2 cellular contexts compared by ENCODE assay signal in the genomic region with DNA sequence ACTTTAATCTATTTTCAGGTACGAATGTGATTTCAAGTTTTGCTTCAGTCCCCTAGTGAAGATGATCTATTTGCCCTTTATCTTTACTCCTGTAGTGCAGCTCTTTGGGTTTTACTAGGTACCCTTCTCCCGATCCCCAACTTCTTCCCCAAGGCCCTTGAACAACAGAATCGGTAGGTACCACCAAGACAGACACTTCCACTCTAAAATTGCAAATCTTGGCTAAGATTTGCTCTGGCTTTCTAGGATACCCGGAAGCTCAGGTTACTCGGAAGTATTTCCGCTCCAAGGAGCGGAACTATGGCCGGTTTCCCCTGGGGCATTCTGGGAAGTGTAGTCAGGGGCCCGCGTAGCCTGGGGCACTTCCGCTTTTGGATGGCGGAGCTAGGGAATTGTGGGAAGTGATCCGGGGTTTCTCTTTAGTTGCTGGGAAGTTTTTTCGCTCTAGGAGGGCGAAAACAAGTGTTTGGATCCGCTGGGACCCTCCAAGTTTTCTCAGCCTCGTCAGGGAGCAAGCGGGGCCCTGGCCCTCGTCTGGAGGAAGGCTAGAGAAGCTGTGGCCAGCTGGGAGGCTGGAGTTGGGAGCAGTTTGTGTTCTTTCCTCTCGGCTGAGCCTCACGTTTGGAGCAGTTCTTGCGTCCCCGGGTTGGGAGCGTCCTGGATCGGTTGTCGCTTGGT.
A peak's percentile ranks its signal among the peaks of the same experiment; 100 is the strongest.
TF ChIP-seq lines count a peak whose summit lies in the region.

No MANE protein-coding gene starts in this region.

TF ChIP-seq in IMR-90, 13 proteins besides CTCF, POLR2A, EP300 and RAD21:
- TF ChIP-seq MAFK (IDR thresholded peaks at IDR 0.05; ENCODE audit: low read depth, low read length): no peak
- TF ChIP-seq BHLHE40 (IDR thresholded peaks at IDR 0.05; ENCODE audit: low read depth, low read length): 0 out of 2 replicates have a peak, but pooled peaks have one; percentile 12
- TF ChIP-seq MAZ (IDR thresholded peaks at IDR 0.05; ENCODE audit: borderline replicate concordance, low read depth, low read length): 0 out of 2 replicates have a peak, but pooled peaks have one; percentile 36

TF ChIP-seq in PFSK-1, 5 proteins besides CTCF, POLR2A, EP300 and RAD21:
- TF ChIP-seq TAF1 (IDR thresholded peaks at IDR 0.05; ENCODE audit: borderline replicate concordance, insufficient read depth, low read length): peak; percentile 63; the same call in 1 of the 2 replicates
- TF ChIP-seq FOXP2 (optimal IDR thresholded peaks at IDR 0.05; ENCODE audit: borderline replicate concordance, extremely low read depth, extremely low read length, insufficient read depth): no peak
- TF ChIP-seq SIN3A (IDR thresholded peaks at IDR 0.05; ENCODE audit: borderline replicate concordance, insufficient read depth, low read length): no peak
- peak; percentile 84 for TF ChIP-seq POLR2AphosphoS5 (IDR thresholded peaks at IDR 0.05; ENCODE audit: low read depth, low read length)
- TF ChIP-seq, protein P1, sequence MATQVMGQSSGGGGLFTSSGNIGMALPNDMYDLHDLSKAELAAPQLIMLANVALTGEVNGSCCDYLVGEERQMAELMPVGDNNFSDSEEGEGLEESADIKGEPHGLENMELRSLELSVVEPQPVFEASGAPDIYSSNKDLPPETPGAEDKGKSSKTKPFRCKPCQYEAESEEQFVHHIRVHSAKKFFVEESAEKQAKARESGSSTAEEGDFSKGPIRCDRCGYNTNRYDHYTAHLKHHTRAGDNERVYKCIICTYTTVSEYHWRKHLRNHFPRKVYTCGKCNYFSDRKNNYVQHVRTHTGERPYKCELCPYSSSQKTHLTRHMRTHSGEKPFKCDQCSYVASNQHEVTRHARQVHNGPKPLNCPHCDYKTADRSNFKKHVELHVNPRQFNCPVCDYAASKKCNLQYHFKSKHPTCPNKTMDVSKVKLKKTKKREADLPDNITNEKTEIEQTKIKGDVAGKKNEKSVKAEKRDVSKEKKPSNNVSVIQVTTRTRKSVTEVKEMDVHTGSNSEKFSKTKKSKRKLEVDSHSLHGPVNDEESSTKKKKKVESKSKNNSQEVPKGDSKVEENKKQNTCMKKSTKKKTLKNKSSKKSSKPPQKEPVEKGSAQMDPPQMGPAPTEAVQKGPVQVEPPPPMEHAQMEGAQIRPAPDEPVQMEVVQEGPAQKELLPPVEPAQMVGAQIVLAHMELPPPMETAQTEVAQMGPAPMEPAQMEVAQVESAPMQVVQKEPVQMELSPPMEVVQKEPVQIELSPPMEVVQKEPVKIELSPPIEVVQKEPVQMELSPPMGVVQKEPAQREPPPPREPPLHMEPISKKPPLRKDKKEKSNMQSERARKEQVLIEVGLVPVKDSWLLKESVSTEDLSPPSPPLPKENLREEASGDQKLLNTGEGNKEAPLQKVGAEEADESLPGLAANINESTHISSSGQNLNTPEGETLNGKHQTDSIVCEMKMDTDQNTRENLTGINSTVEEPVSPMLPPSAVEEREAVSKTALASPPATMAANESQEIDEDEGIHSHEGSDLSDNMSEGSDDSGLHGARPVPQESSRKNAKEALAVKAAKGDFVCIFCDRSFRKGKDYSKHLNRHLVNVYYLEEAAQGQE (IDR thresholded peaks at IDR 0.05; ENCODE audit: insufficient read depth in 1 of 2, low read depth in 2 of 2, low read length in 2 of 2): no peak
